In genomic region chr7:135704698-135705097, GRCh38 we compare ENCODE assay signal across 27 cellular contexts. TPM values are rescaled to one million over a fixed set of nuclear protein-coding genes. Genes with fewer than 3 reads are reported as not detected.
"Had no signal": no experiment of that assay in that cellular context is flagged by ENCODE, and none has a peak within 500 bp of the region (broad histone marks: within the 10 kb centered on the region; RNA-seq: fewer than 3 reads in every experiment).

No MANE protein-coding gene starts in this region.

- H3K27ac Mint-ChIP-seq: activated CD4-positive, alpha-beta memory T cell treated with anti-CD3 and anti-CD28 coated beads for 36 hours; activated naive CD4-positive, alpha-beta T cell treated with anti-CD3 and anti-CD28 coated beads, Interleukin-2, amount 10 ng/mL, durations not matched to agents 7 days and 5 days; activated naive CD8-positive, alpha-beta T cell treated with anti-CD3 and anti-CD28 coated beads, Interleukin-2, amount 10 ng/mL, durations not matched to agents 7 days and 5 days; activated T-cell treated with anti-CD3 and anti-CD28 coated beads, Interleukin-2, amount 50 U/mL, for 24 hours; natural killer cell; stimulated activated naive B cell treated with anti-CD40 and anti-IgM and Interleukin-4, amounts not matched to agents 10 μg/mL and 1 μg/mL and 100 μg/mL, for 72 hours had no signal

- H3K27me3 Mint-ChIP-seq: activated CD4-positive, alpha-beta memory T cell treated with anti-CD3 and anti-CD28 coated beads for 36 hours; activated naive CD4-positive, alpha-beta T cell treated with anti-CD3 and anti-CD28 coated beads, Interleukin-2, amount 10 ng/mL, durations not matched to agents 7 days and 5 days; activated naive CD8-positive, alpha-beta T cell treated with anti-CD3 and anti-CD28 coated beads, Interleukin-2, amount 10 ng/mL, durations not matched to agents 7 days and 5 days; activated T-cell treated with anti-CD3 and anti-CD28 coated beads, Interleukin-2, amount 50 U/mL, for 24 hours; effector memory CD8-positive, alpha-beta T cell; stimulated activated naive B cell treated with anti-CD40 and anti-IgM and Interleukin-4, amounts not matched to agents 10 μg/mL and 1 μg/mL and 100 μg/mL, for 72 hours; T-helper 17 cell had no signal

- H3K36me3 Mint-ChIP-seq: activated CD4-positive, alpha-beta memory T cell treated with anti-CD3 and anti-CD28 coated beads for 36 hours; activated naive CD4-positive, alpha-beta T cell treated with anti-CD3 and anti-CD28 coated beads, Interleukin-2, amount 10 ng/mL, durations not matched to agents 7 days and 5 days; natural killer cell had no signal

- H3K36me3 ChIP-seq: breast epithelium, prostate gland, thyroid gland, WERI-Rb-1 had no signal

- H3K4me3 ChIP-seq: breast epithelium, heart left ventricle, prostate gland, stomach, thyroid gland had no signal

- H3K27me3 ChIP-seq: breast epithelium, heart left ventricle, stomach, thyroid gland had no signal

- FAIRE-seq: astrocyte had no signal

- H3K9me3 ChIP-seq: breast epithelium, heart left ventricle, prostate gland, stomach, thyroid gland had no signal

- ATAC-seq: activated CD4-positive, CD25-positive, alpha-beta regulatory T cell treated with anti-CD3 and anti-CD28 coated beads, Interleukin-2, amount 50 U/mL, for 24 hours; effector memory CD8-positive, alpha-beta T cell; natural killer cell; stimulated activated naive B cell treated with anti-CD40 and anti-IgM and Interleukin-4, amounts not matched to agents 10 μg/mL and 1 μg/mL and 100 μg/mL, for 72 hours; T-helper 17 cell had no signal

- H3K27ac ChIP-seq: heart left ventricle, prostate gland, stomach, thyroid gland, WERI-Rb-1 had no signal

- H3K4me1 ChIP-seq: breast epithelium, prostate gland, stomach had no signal

- H3K9me3 Mint-ChIP-seq: activated CD4-positive, alpha-beta memory T cell treated with anti-CD3 and anti-CD28 coated beads for 36 hours; activated naive CD4-positive, alpha-beta T cell treated with anti-CD3 and anti-CD28 coated beads, Interleukin-2, amount 10 ng/mL, durations not matched to agents 7 days and 5 days; activated naive CD8-positive, alpha-beta T cell treated with anti-CD3 and anti-CD28 coated beads, Interleukin-2, amount 10 ng/mL, durations not matched to agents 7 days and 5 days; activated T-cell treated with anti-CD3 and anti-CD28 coated beads, Interleukin-2, amount 50 U/mL, for 24 hours; effector memory CD8-positive, alpha-beta T cell; natural killer cell; stimulated activated naive B cell treated with anti-CD40 and anti-IgM and Interleukin-4, amounts not matched to agents 10 μg/mL and 1 μg/mL and 100 μg/mL, for 72 hours had no signal

- H3K4me3 Mint-ChIP-seq: activated CD4-positive, alpha-beta memory T cell treated with anti-CD3 and anti-CD28 coated beads for 36 hours; activated naive CD4-positive, alpha-beta T cell treated with anti-CD3 and anti-CD28 coated beads, Interleukin-2, amount 10 ng/mL, durations not matched to agents 7 days and 5 days; activated naive CD8-positive, alpha-beta T cell treated with anti-CD3 and anti-CD28 coated beads, Interleukin-2, amount 10 ng/mL, durations not matched to agents 7 days and 5 days; activated T-cell treated with anti-CD3 and anti-CD28 coated beads, Interleukin-2, amount 50 U/mL, for 24 hours; effector memory CD8-positive, alpha-beta T cell; natural killer cell; stimulated activated naive B cell treated with anti-CD40 and anti-IgM and Interleukin-4, amounts not matched to agents 10 μg/mL and 1 μg/mL and 100 μg/mL, for 72 hours; T-helper 17 cell had no signal

- DNase-seq: activated CD4-positive, alpha-beta memory T cell treated with anti-CD3 and anti-CD28 coated beads for 36 hours; activated CD8-positive, alpha-beta memory T cell treated with anti-CD3 and anti-CD28 coated beads, Interleukin-2, amount 50 U/mL, for 48 hours; activated gamma-delta T cell; activated naive CD4-positive, alpha-beta T cell treated with anti-CD3 and anti-CD28 coated beads, Interleukin-2, amount 10 ng/mL, durations not matched to agents 7 days and 5 days; activated naive CD8-positive, alpha-beta T cell treated with anti-CD3 and anti-CD28 coated beads, Interleukin-2, amount 10 ng/mL, durations not matched to agents 7 days and 5 days; activated T-cell treated with anti-CD3 and anti-CD28 coated beads, Interleukin-2, amount 50 U/mL, for 24 hours; cerebellar nuclear complex; cortex of kidney; effector memory CD8-positive, alpha-beta T cell; heart left ventricle; hypothalamus; midbrain; natural killer cell; retina; stimulated activated naive B cell treated with anti-CD40 and anti-IgM and Interleukin-4, amounts not matched to agents 10 μg/mL and 1 μg/mL and 100 μg/mL, for 72 hours; stomach; T-helper 17 cell; T1000; thyroid gland; WERI-Rb-1 had no signal

- H3K4me1 Mint-ChIP-seq: activated naive CD4-positive, alpha-beta T cell treated with anti-CD3 and anti-CD28 coated beads, Interleukin-2, amount 10 ng/mL, durations not matched to agents 7 days and 5 days; activated naive CD8-positive, alpha-beta T cell treated with anti-CD3 and anti-CD28 coated beads, Interleukin-2, amount 10 ng/mL, durations not matched to agents 7 days and 5 days; natural killer cell; T-helper 17 cell had no signal

RNA-seq across cellular contexts. Expression of gene SLC13A4, which starts 23.3 kb away (rescaled TPM):
- total RNA-seq: activated CD4-positive, alpha-beta memory T cell treated with anti-CD3 and anti-CD28 coated beads for 36 hours; activated CD8-positive, alpha-beta memory T cell treated with anti-CD3 and anti-CD28 coated beads for 36 hours; activated naive CD8-positive, alpha-beta T cell treated with anti-CD3 and anti-CD28 coated beads, Interleukin-2, amount 10 ng/mL, durations not matched to agents 7 days and 5 days; fibroblast of villous mesenchyme; natural killer cell; stomach; T-helper 17 cell had no signal

RNA-seq across cellular contexts. Expression of gene FAM180A, which starts 43.9 kb away (rescaled TPM):
- total RNA-seq: activated CD4-positive, alpha-beta memory T cell treated with anti-CD3 and anti-CD28 coated beads for 36 hours; activated CD8-positive, alpha-beta memory T cell treated with anti-CD3 and anti-CD28 coated beads for 36 hours; activated naive CD8-positive, alpha-beta T cell treated with anti-CD3 and anti-CD28 coated beads, Interleukin-2, amount 10 ng/mL, durations not matched to agents 7 days and 5 days; astrocyte; kidney epithelial cell; natural killer cell; T-helper 17 cell had no signal
